In the genomic region with DNA sequence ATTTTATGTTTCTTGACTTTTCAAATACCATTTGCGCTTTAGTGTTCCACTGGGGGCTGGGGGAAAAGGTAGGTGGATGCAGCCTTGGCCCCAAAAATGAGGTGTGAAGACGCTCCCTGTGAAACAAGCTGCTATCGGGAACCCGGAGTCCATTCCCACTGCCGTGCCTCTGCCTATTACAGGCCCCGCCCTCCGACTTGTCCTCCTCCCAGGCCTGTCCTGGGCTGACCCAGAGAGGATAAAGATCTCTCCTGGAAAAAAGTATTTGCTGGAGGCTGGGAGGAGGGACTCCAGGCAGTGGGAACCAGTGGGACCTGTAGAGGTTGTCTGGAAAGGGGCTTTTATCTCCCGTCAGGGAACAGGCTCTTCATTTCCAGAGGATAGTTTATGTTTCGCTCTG, we compare ENCODE assay signal across 20 cellular contexts.
A peak's percentile ranks its signal among the peaks of the same experiment; 100 is the strongest.
DNase-seq lines count a peak whose midpoint lies in the region; ATAC-seq, FAIRE-seq and TF ChIP-seq lines count a peak whose summit lies in the region.
"Had no signal": no experiment of that assay in that cellular context is flagged by ENCODE, and none has a peak within 500 bp of the region (broad histone marks: within the 10 kb centered on the region; RNA-seq: fewer than 3 reads in every experiment).

No MANE protein-coding gene starts in this region.

- H2BK5ac ChIP-seq in H9 (ENCODE audit: insufficient read length, low read length), result no peak overlapping the region

- H3K9ac ChIP-seq in HepG2 (ENCODE audit: insufficient read depth, low read depth, low read length) (no peak overlapping the region), skeletal muscle tissue (ENCODE audit: low read depth in 1 of 3, low read length in 3 of 3) (peak overlapping the region in 2 of 3 donors; percentile 28 to 73), H9 (ENCODE audit: extremely low read depth, insufficient read length, low read length) (no peak overlapping the region)

- peaks cover 2% of the 10 kb centered on the region for H3K27me3 Mint-ChIP-seq in H9 (ENCODE audit: low read depth)
- H3K27me3 Mint-ChIP-seq: activated T-cell treated with anti-CD3 and anti-CD28 coated beads, Interleukin-2, amount 50 U/mL, for 24 hours had no signal

- no peak overlapping the region for H3K18ac ChIP-seq in H9 (ENCODE audit: insufficient read length, low read depth, low read length)

- FAIRE-seq in HepG2 (lab: Jason Lieb, UNC), result peak; percentile 21

- H3K56ac ChIP-seq in H9 (ENCODE audit: insufficient read length, low read depth, low read length), result no peak overlapping the region

- no peak overlapping the region for H2BK20ac ChIP-seq in H9 (ENCODE audit: low read depth, low read length, poor library complexity, severe bottlenecking)

- CTCF ChIA-PET in HepG2 (lab: Yijun Ruan, JAX; ENCODE audit: low intra/inter-chr PET ratio, low total read pairs), result no interaction called here

- no TSS peak for BruUV-seq in HepG2 (replicated peaks; lab: Mats Ljungman, UMichigan)

- intact Hi-C loops in HepG2 (cut with micrococcal nuclease; ENCODE audit: unreplicated experiment), result no loop called here

- H3K9me3 Mint-ChIP-seq in H9, result no peaks in the 10 kb centered on the region
- H3K9me3 Mint-ChIP-seq: activated B cell treated with CpG ODN at 0.5 μM for 24 hours; activated T-cell treated with anti-CD3 and anti-CD28 coated beads, Interleukin-2, amount 50 U/mL, for 24 hours had no signal

- no peaks in the 10 kb centered on the region for H3K36me3 ChIP-seq in HepG2 (replicated peaks in 1 of 2; ENCODE audit: control insufficient read depth in 1 of 2, insufficient read depth in 2 of 2, low read length in 2 of 2)
- H3K36me3 ChIP-seq in skeletal muscle tissue (ENCODE audit: control insufficient read depth in 3 of 3, insufficient read depth in 3 of 3, low read length in 3 of 3), result no peaks in the 10 kb centered on the region

- ATAC-seq in SK-N-SH treated with all-trans-retinoic acid at 6 μM for 48 hours (peak; percentile 69), HepG2 (peak; percentile 89), omental fat pad (ENCODE audit: low FRiP score) (no peak), HG02852 (IDR thresholded peaks at IDR 0.05; ENCODE audit: unreplicated experiment) (no peak)
- ATAC-seq: activated CD8-positive, alpha-beta T cell treated with anti-CD3 and anti-CD28 coated beads, Interleukin-2, amount 10 ng/mL, durations not matched to agents 7 days and 5 days; activated naive CD4-positive, alpha-beta T cell treated with anti-CD3 and anti-CD28 coated beads, Interleukin-2, amount 50 U/mL, for 72 hours had no signal

- H3K4me3 Mint-ChIP-seq in H9, result no peak overlapping the region
- H3K4me3 Mint-ChIP-seq: activated B cell treated with CpG ODN at 0.5 μM for 24 hours; activated CD8-positive, alpha-beta T cell treated with anti-CD3 and anti-CD28 coated beads, Interleukin-2, amount 10 ng/mL, durations not matched to agents 7 days and 5 days; activated T-cell treated with anti-CD3 and anti-CD28 coated beads, Interleukin-2, amount 50 U/mL, for 24 hours; CD4-positive, alpha-beta memory T cell had no signal

- H3K27ac ChIP-seq in HepG2 (ENCODE audit: extremely low read length, insufficient read depth, low read length), result no peak overlapping the region
- H3K27ac ChIP-seq in skeletal muscle tissue (ENCODE audit: low read depth, low read length), result no peak overlapping the region
- H3K27ac ChIP-seq in H9 (ENCODE audit: insufficient read length, low read depth, low read length), result no peak overlapping the region

- no peak overlapping the region for H2BK15ac ChIP-seq in H9 (ENCODE audit: low read depth, low read length)

- H3K27me3 ChIP-seq in HepG2 (ENCODE audit: control insufficient read depth in 1 of 2, insufficient read depth in 2 of 2, low read length in 2 of 2) (no peaks in the 10 kb centered on the region), skeletal muscle tissue (ENCODE audit: control insufficient read depth in 3 of 3, insufficient read depth in 3 of 3, low read length in 3 of 3) (no peaks in the 10 kb centered on the region), H9 (ENCODE audit: insufficient read depth, low read length) (no peaks in the 10 kb centered on the region)

- H3K4me1 ChIP-seq in HepG2 (ENCODE audit: insufficient read depth, low read length) (0 out of 2 replicates have a peak, but pooled peaks cover 6% of the 10 kb centered on the region), skeletal muscle tissue (ENCODE audit: control insufficient read depth in 3 of 3, insufficient read depth in 3 of 3, low read length in 3 of 3) (peaks cover 18 to 24% (median 20%) of the 10 kb centered on the region in 3 donors), H9 (ENCODE audit: insufficient read depth, low read length) (peaks cover 7% of the 10 kb centered on the region)

- no peak overlapping the region for H2AFZ ChIP-seq in HepG2 (ENCODE audit: low read length)
- no peak overlapping the region for H2AFZ ChIP-seq in H9 (ENCODE audit: low read length)

- H2BK12ac ChIP-seq in H9 (ENCODE audit: insufficient read length, low read depth, low read length), result no peak overlapping the region

- in situ Hi-C loops in HepG2 (cut with HindIII; ENCODE audit: extremely low pct_ligation_motif_present, low pct_unique_long_range_greater_than_20kb), result no loop called here

- no peaks in the 10 kb centered on the region for H3K79me1 ChIP-seq in H9 (ENCODE audit: insufficient read depth, low read depth, low read length, poor library complexity, severe bottlenecking)

- no peaks in the 10 kb centered on the region for H3K23me2 ChIP-seq in H9 (ENCODE audit: insufficient read length, low read depth, low read length, poor library complexity, severe bottlenecking)

- no peak for TF ChIP-seq POLR2A in HepG2 (IDR thresholded peaks at IDR 0.05; ENCODE audit: insufficient read depth in 1 of 2, low read depth in 2 of 2, low read length in 2 of 2)

- TF ChIP-seq EP300 in HepG2 (IDR thresholded peaks at IDR 0.05; ENCODE audit: low read depth in 2 of 2, low read length in 2 of 2), result no peak
- TF ChIP-seq EP300 in HepG2 (CRISPR knock-in tag; IDR thresholded peaks at IDR 0.05; ENCODE audit: borderline replicate concordance), result no peak

- H3K23ac ChIP-seq in H9 (ENCODE audit: insufficient read length, low read depth, low read length), result no peak overlapping the region

- H2AK5ac ChIP-seq in H9 (ENCODE audit: insufficient read length, low read length), result no peak overlapping the region

- H3K36me3 Mint-ChIP-seq in H9 (ENCODE audit: insufficient read depth in 1 of 3, low read depth in 3 of 3), result no peaks in the 10 kb centered on the region
- H3K36me3 Mint-ChIP-seq: activated naive CD4-positive, alpha-beta T cell treated with anti-CD3 and anti-CD28 coated beads, Interleukin-2, amount 50 U/mL, for 72 hours; CD4-positive, alpha-beta memory T cell had no signal

- no peak overlapping the region for H4K5ac ChIP-seq in H9 (ENCODE audit: insufficient read length, low read depth, low read length)

- no peak overlapping the region for H2BK120ac ChIP-seq in H9 (ENCODE audit: low read depth, low read length, poor library complexity, severe bottlenecking)

- TF ChIP-seq RAD21 in HepG2 (CRISPR knock-in tag; IDR thresholded peaks at IDR 0.05), result no peak

- H4K8ac ChIP-seq in H9 (replicated peaks; ENCODE audit: insufficient read length, low read depth, low read length), result no peak overlapping the region

- H3K4me2 ChIP-seq in HepG2 (ENCODE audit: low read depth, low read length), result no peak overlapping the region
- no peak overlapping the region for H3K4me2 ChIP-seq in H9 (ENCODE audit: insufficient read depth, insufficient read length, low read length)
- H3K4me2 ChIP-seq: smooth muscle cell had no signal

- DNase-seq in ELF-1 (ENCODE audit: low read depth, low spot score), result peak; percentile 85
- no peak for DNase-seq in HepG2 (ENCODE audit: low spot score)
- no peak for DNase-seq in NOMO-1 treated with DMSO at 0.1 percent for 48 hours (lab: John Stamatoyannopoulos, UW; ENCODE audit: unreplicated experiment)
- DNase-seq in H9, result no peak
- no peak for DNase-seq in omental fat pad (ENCODE audit: low spot score)
- DNase-seq: activated B cell treated with CpG ODN at 0.5 μM for 24 hours; activated CD8-positive, alpha-beta T cell treated with anti-CD3 and anti-CD28 coated beads, Interleukin-2, amount 10 ng/mL, durations not matched to agents 7 days and 5 days; activated T-cell treated with anti-CD3 and anti-CD28 coated beads, Interleukin-2, amount 50 U/mL, for 24 hours; CD4-positive, alpha-beta memory T cell; DMS53; effector memory CD4-positive, alpha-beta T cell; Kasumi-1; NCI-H524; SHP77; stimulated activated CD4-positive, alpha-beta T cell treated with anti-CD3 and anti-CD28 coated beads, Interleukin-4, amount 100 ng/mL, for 4 hours had no signal

- no peak overlapping the region for H3K4ac ChIP-seq in H9 (ENCODE audit: low read depth, low read length)

- H3K9me3 ChIP-seq in HepG2 (ENCODE audit: low read length), result no peaks in the 10 kb centered on the region
- H3K9me3 ChIP-seq in skeletal muscle tissue (ENCODE audit: control insufficient read depth in 3 of 3, low read length in 3 of 3), result no peaks in the 10 kb centered on the region
- no peaks in the 10 kb centered on the region for H3K9me3 ChIP-seq in H9 (ENCODE audit: control insufficient read depth, low read depth, low read length)

- TF ChIP-seq CTCF in HepG2 (CRISPR knock-in tag; IDR thresholded peaks at IDR 0.05) (no peak), H9 (conservative IDR thresholded peaks at IDR 0.05) (no peak), omental fat pad (IDR thresholded peaks at IDR 0.05) (no peak)

- H3K4me3 ChIP-seq in HepG2 (replicated peaks in 1 of 3; ENCODE audit: insufficient read depth in 1 of 3, low read depth in 2 of 3, low read length in 3 of 3), result no peak overlapping the region
- H3K4me3 ChIP-seq in skeletal muscle tissue (ENCODE audit: low read length in 3 of 3), result peak overlapping the region in 2 of 3 donors; percentile 42 to 45
- H3K4me3 ChIP-seq: smooth muscle cell had no signal

- no peak overlapping the region for H4K91ac ChIP-seq in H9 (ENCODE audit: insufficient read length, low read depth, low read length)

- POLR2A ChIA-PET in HepG2 (lab: Yijun Ruan, JAX), result no interaction called here

- 17% methylated on average over 9 of the region's 9 CpGs for WGBS in HepG2 (ENCODE audit: low lambda C conversion rate)
- WGBS in H9 (ENCODE audit: extremely low coverage, insufficient read length, low lambda C conversion rate), result no CpG with 5 or more reads among the region's 9 CpGs

- H3T11ph ChIP-seq in H9 (ENCODE audit: low read length), result no peak overlapping the region

- H3K79me2 ChIP-seq in HepG2 (ENCODE audit: insufficient read depth, low read length) (no peaks in the 10 kb centered on the region), H9 (ENCODE audit: insufficient read depth, low read length) (no peaks in the 10 kb centered on the region)

- no peak overlapping the region for H3K27ac Mint-ChIP-seq in H9
- H3K27ac Mint-ChIP-seq: activated B cell treated with CpG ODN at 0.5 μM for 24 hours; activated CD8-positive, alpha-beta T cell treated with anti-CD3 and anti-CD28 coated beads, Interleukin-2, amount 10 ng/mL, durations not matched to agents 7 days and 5 days; activated naive CD4-positive, alpha-beta T cell treated with anti-CD3 and anti-CD28 coated beads, Interleukin-2, amount 50 U/mL, for 72 hours; activated T-cell treated with anti-CD3 and anti-CD28 coated beads, Interleukin-2, amount 50 U/mL, for 24 hours; CD4-positive, alpha-beta memory T cell had no signal

- peaks cover 29 to 50% of the 10 kb centered on the region in 2 experiments for H3K4me1 Mint-ChIP-seq in H9
- H3K4me1 Mint-ChIP-seq: CD4-positive, alpha-beta memory T cell had no signal

- no peak overlapping the region for H3K14ac ChIP-seq in H9 (ENCODE audit: insufficient read depth, low read length)

- no peaks in the 10 kb centered on the region for H4K20me1 ChIP-seq in HepG2 (ENCODE audit: insufficient read depth, low read length)
- no peaks in the 10 kb centered on the region for H4K20me1 ChIP-seq in H9 (ENCODE audit: control insufficient read depth, insufficient read depth, insufficient read length)

Comparison
In these comparisons a context has a peak if more than half of its experiments do, and no peak if none do; other contexts are left out.
1. ATAC-seq: peak in SK-N-SH treated with all-trans-retinoic acid at 6 μM for 48 hours (single experiment) and HepG2 (single experiment); none in omental fat pad (single experiment) and HG02852 (single experiment).
2. H3K4me3 ChIP-seq: peak in skeletal muscle tissue (2 of 3); none in HepG2 (0 of 3).
3. H3K9ac ChIP-seq: peak in skeletal muscle tissue (2 of 3); none in HepG2 (single experiment) and H9 (single experiment).